1 cellular context compared by ENCODE assay signal in the genomic region with DNA sequence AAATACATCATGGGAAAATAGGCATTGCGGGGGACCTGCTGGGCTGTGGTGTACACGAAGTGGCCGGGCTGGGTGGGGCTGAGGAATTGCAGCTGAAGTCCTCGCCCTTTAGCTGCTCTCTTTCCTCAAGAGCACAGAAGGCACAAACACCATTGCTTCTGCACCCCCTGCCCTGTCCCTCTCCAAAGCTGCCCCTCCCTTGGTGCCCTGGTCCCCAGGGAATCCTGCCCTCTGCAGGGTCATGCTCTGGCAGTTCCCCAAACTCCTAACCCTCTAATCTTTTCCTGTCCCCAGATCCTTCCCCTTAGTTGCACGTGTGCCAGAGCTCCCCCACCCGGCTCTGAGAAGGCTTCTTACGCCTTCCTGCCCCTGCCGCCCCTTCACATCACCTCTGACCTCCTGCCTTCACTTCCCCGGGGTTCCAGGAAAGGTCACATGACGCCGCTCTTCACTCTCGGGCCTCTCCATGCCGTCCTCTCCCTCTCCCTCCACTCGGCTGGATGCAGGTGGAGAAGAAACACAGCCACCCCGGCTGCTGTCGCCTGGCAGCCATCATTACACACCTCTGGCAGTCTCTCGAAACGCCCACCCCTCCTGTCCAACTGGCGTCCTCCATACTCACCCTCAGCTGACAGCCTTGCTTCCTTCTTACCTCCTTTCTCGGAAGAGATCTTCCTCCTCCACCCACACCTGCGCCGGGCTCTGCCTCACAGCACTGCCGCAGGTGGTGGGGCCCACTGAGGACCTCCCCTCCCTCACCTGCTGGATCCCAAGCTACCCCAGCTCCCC.
TF ChIP-seq lines count a peak whose summit lies in the region.

No MANE protein-coding gene starts in this region.

TF ChIP-seq in HepG2, 621 proteins besides CTCF, POLR2A, EP300 and RAD21 (continued from another document and continues in another):
- TF ChIP-seq SRY (CRISPR knock-in tag; IDR thresholded peaks at IDR 0.05) (0 out of 2 replicates have a peak, but pooled peaks have one; percentile 65), TBX2 (CRISPR knock-in tag; IDR thresholded peaks at IDR 0.05; ENCODE audit: borderline replicate concordance) (0 out of 2 replicates have a peak, but pooled peaks have one; percentile 25), ZFP90 (CRISPR knock-in tag; IDR thresholded peaks at IDR 0.05; ENCODE audit: borderline replicate concordance) (0 out of 2 replicates have a peak, but pooled peaks have one; percentile 28), ZKSCAN8 (CRISPR knock-in tag; IDR thresholded peaks at IDR 0.05; ENCODE audit: borderline replicate concordance) (no peak), KDM3A (CRISPR knock-in tag; IDR thresholded peaks at IDR 0.05; ENCODE audit: low read depth) (no peak), ZNF143 (CRISPR knock-in tag; IDR thresholded peaks at IDR 0.05) (no peak), NAIF1 (CRISPR knock-in tag; IDR thresholded peaks at IDR 0.05; ENCODE audit: borderline replicate concordance) (no peak), ZNF431 (CRISPR knock-in tag; IDR thresholded peaks at IDR 0.05; ENCODE audit: borderline replicate concordance, low read depth) (no peak), YEATS4 (CRISPR knock-in tag; IDR thresholded peaks at IDR 0.05; ENCODE audit: borderline replicate concordance) (peak; percentile 37; the same call in 1 of the 2 replicates), ZNF235 (CRISPR knock-in tag; IDR thresholded peaks at IDR 0.05; ENCODE audit: borderline replicate concordance) (0 out of 2 replicates have a peak, but pooled peaks have one; percentile 51), ZNF644 (CRISPR knock-in tag; IDR thresholded peaks at IDR 0.05; ENCODE audit: low read depth) (no peak), KAT2B (IDR thresholded peaks at IDR 0.05; ENCODE audit: borderline replicate concordance, low read depth, low read length) (no peak), NCOA2 (CRISPR knock-in tag; IDR thresholded peaks at IDR 0.05) (no peak), DNMT1 (CRISPR knock-in tag; IDR thresholded peaks at IDR 0.05) (no peak), ZNF230 (CRISPR knock-in tag; IDR thresholded peaks at IDR 0.05) (0 out of 2 replicates have a peak, but pooled peaks have one; percentile 39), ZNF296 (CRISPR knock-in tag; conservative IDR thresholded peaks at IDR 0.05) (no peak), ZIK1 (CRISPR knock-in tag; IDR thresholded peaks at IDR 0.05; ENCODE audit: borderline replicate concordance, low read depth) (no peak), PCBP1 (IDR thresholded peaks at IDR 0.05; ENCODE audit: borderline replicate concordance, low read depth, low read length) (no peak), ZNF556 (CRISPR knock-in tag; IDR thresholded peaks at IDR 0.05; ENCODE audit: borderline replicate concordance) (no peak), ZNF232 (CRISPR knock-in tag; IDR thresholded peaks at IDR 0.05; ENCODE audit: borderline replicate concordance) (no peak; the same call in 1 of the 2 replicates), NR2C2 (CRISPR knock-in tag; IDR thresholded peaks at IDR 0.05; ENCODE audit: borderline replicate concordance) (peak; percentile 63), HOXA7 (CRISPR knock-in tag; IDR thresholded peaks at IDR 0.05) (no peak), PHF5A (CRISPR knock-in tag; IDR thresholded peaks at IDR 0.05; ENCODE audit: low read depth, unreplicated experiment) (no peak), MYC (CRISPR knock-in tag; IDR thresholded peaks at IDR 0.05; ENCODE audit: borderline replicate concordance) (peak; percentile 12; the same call in 1 of the 2 replicates)
- TF ChIP-seq, protein P1, sequence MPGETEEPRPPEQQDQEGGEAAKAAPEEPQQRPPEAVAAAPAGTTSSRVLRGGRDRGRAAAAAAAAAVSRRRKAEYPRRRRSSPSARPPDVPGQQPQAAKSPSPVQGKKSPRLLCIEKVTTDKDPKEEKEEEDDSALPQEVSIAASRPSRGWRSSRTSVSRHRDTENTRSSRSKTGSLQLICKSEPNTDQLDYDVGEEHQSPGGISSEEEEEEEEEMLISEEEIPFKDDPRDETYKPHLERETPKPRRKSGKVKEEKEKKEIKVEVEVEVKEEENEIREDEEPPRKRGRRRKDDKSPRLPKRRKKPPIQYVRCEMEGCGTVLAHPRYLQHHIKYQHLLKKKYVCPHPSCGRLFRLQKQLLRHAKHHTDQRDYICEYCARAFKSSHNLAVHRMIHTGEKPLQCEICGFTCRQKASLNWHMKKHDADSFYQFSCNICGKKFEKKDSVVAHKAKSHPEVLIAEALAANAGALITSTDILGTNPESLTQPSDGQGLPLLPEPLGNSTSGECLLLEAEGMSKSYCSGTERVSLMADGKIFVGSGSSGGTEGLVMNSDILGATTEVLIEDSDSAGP (CRISPR knock-in tag; IDR thresholded peaks at IDR 0.05; ENCODE audit: borderline replicate concordance): no peak
- TF ChIP-seq, protein P2, sequence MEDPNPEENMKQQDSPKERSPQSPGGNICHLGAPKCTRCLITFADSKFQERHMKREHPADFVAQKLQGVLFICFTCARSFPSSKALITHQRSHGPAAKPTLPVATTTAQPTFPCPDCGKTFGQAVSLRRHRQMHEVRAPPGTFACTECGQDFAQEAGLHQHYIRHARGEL (CRISPR knock-in tag; IDR thresholded peaks at IDR 0.05): no peak
- TF ChIP-seq, protein P3, sequence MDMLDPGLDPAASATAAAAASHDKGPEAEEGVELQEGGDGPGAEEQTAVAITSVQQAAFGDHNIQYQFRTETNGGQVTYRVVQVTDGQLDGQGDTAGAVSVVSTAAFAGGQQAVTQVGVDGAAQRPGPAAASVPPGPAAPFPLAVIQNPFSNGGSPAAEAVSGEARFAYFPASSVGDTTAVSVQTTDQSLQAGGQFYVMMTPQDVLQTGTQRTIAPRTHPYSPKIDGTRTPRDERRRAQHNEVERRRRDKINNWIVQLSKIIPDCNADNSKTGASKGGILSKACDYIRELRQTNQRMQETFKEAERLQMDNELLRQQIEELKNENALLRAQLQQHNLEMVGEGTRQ (IDR thresholded peaks at IDR 0.05; ENCODE audit: low read depth, low read length): no peak
- TF ChIP-seq, protein P3 (CRISPR knock-in tag; IDR thresholded peaks at IDR 0.05; ENCODE audit: borderline replicate concordance): no peak
- TF ChIP-seq, protein P4, sequence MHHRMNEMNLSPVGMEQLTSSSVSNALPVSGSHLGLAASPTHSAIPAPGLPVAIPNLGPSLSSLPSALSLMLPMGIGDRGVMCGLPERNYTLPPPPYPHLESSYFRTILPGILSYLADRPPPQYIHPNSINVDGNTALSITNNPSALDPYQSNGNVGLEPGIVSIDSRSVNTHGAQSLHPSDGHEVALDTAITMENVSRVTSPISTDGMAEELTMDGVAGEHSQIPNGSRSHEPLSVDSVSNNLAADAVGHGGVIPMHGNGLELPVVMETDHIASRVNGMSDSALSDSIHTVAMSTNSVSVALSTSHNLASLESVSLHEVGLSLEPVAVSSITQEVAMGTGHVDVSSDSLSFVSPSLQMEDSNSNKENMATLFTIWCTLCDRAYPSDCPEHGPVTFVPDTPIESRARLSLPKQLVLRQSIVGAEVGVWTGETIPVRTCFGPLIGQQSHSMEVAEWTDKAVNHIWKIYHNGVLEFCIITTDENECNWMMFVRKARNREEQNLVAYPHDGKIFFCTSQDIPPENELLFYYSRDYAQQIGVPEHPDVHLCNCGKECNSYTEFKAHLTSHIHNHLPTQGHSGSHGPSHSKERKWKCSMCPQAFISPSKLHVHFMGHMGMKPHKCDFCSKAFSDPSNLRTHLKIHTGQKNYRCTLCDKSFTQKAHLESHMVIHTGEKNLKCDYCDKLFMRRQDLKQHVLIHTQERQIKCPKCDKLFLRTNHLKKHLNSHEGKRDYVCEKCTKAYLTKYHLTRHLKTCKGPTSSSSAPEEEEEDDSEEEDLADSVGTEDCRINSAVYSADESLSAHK (CRISPR knock-in tag; IDR thresholded peaks at IDR 0.05; ENCODE audit: borderline replicate concordance): no peak
- TF ChIP-seq, protein P5, sequence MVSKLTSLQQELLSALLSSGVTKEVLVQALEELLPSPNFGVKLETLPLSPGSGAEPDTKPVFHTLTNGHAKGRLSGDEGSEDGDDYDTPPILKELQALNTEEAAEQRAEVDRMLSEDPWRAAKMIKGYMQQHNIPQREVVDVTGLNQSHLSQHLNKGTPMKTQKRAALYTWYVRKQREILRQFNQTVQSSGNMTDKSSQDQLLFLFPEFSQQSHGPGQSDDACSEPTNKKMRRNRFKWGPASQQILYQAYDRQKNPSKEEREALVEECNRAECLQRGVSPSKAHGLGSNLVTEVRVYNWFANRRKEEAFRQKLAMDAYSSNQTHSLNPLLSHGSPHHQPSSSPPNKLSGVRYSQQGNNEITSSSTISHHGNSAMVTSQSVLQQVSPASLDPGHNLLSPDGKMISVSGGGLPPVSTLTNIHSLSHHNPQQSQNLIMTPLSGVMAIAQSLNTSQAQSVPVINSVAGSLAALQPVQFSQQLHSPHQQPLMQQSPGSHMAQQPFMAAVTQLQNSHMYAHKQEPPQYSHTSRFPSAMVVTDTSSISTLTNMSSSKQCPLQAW (CRISPR knock-in tag; IDR thresholded peaks at IDR 0.05): no peak
- TF ChIP-seq, protein P6, sequence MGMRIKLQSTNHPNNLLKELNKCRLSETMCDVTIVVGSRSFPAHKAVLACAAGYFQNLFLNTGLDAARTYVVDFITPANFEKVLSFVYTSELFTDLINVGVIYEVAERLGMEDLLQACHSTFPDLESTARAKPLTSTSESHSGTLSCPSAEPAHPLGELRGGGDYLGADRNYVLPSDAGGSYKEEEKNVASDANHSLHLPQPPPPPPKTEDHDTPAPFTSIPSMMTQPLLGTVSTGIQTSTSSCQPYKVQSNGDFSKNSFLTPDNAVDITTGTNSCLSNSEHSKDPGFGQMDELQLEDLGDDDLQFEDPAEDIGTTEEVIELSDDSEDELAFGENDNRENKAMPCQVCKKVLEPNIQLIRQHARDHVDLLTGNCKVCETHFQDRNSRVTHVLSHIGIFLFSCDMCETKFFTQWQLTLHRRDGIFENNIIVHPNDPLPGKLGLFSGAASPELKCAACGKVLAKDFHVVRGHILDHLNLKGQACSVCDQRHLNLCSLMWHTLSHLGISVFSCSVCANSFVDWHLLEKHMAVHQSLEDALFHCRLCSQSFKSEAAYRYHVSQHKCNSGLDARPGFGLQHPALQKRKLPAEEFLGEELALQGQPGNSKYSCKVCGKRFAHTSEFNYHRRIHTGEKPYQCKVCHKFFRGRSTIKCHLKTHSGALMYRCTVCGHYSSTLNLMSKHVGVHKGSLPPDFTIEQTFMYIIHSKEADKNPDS (CRISPR knock-in tag; IDR thresholded peaks at IDR 0.05): no peak
- TF ChIP-seq, protein P7, sequence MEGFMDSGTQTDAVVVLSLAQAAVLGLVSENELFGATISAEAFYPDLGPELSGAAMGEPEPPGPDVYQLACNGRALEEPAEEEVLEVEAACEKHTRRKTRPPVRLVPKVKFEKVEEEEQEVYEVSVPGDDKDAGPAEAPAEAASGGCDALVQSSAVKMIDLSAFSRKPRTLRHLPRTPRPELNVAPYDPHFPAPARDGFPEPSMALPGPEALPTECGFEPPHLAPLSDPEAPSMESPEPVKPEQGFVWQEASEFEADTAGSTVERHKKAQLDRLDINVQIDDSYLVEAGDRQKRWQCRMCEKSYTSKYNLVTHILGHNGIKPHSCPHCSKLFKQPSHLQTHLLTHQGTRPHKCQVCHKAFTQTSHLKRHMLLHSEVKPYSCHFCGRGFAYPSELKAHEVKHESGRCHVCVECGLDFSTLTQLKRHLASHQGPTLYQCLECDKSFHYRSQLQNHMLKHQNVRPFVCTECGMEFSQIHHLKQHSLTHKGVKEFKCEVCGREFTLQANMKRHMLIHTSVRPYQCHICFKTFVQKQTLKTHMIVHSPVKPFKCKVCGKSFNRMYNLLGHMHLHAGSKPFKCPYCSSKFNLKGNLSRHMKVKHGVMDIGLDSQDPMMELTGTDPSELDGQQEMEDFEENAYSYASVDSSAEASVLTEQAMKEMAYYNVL (CRISPR knock-in tag; IDR thresholded peaks at IDR 0.05; ENCODE audit: borderline replicate concordance): peak; percentile 41; the same call in 1 of the 2 replicates
- TF ChIP-seq, protein P8, sequence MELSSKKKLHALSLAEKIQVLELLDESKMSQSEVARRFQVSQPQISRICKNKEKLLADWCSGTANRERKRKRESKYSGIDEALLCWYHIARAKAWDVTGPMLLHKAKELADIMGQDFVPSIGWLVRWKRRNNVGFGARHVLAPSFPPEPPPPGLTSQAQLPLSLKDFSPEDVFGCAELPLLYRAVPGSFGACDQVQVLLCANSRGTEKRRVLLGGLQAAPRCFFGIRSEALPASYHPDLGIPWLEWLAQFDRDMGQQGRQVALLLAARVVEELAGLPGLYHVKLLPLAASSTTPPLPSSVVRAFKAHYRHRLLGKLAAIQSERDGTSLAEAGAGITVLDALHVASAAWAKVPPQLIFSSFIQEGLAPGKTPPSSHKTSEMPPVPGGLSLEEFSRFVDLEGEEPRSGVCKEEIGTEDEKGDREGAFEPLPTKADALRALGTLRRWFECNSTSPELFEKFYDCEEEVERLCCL (CRISPR knock-in tag; IDR thresholded peaks at IDR 0.05; ENCODE audit: borderline replicate concordance): no peak
- TF ChIP-seq, protein P9, sequence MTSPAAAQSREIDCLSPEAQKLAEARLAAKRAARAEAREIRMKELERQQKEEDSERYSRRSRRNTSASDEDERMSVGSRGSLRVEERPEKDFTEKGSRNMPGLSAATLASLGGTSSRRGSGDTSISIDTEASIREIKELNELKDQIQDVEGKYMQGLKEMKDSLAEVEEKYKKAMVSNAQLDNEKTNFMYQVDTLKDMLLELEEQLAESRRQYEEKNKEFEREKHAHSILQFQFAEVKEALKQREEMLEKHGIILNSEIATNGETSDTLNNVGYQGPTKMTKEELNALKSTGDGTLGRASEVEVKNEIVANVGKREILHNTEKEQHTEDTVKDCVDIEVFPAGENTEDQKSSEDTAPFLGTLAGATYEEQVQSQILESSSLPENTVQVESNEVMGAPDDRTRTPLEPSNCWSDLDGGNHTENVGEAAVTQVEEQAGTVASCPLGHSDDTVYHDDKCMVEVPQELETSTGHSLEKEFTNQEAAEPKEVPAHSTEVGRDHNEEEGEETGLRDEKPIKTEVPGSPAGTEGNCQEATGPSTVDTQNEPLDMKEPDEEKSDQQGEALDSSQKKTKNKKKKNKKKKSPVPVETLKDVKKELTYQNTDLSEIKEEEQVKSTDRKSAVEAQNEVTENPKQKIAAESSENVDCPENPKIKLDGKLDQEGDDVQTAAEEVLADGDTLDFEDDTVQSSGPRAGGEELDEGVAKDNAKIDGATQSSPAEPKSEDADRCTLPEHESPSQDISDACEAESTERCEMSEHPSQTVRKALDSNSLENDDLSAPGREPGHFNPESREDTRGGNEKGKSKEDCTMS (CRISPR knock-in tag; conservative IDR thresholded peaks at IDR 0.05): no peak
- TF ChIP-seq, protein P10, sequence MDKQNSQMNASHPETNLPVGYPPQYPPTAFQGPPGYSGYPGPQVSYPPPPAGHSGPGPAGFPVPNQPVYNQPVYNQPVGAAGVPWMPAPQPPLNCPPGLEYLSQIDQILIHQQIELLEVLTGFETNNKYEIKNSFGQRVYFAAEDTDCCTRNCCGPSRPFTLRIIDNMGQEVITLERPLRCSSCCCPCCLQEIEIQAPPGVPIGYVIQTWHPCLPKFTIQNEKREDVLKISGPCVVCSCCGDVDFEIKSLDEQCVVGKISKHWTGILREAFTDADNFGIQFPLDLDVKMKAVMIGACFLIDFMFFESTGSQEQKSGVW (CRISPR knock-in tag; IDR thresholded peaks at IDR 0.05; ENCODE audit: borderline replicate concordance): no peak
- TF ChIP-seq, protein P11, sequence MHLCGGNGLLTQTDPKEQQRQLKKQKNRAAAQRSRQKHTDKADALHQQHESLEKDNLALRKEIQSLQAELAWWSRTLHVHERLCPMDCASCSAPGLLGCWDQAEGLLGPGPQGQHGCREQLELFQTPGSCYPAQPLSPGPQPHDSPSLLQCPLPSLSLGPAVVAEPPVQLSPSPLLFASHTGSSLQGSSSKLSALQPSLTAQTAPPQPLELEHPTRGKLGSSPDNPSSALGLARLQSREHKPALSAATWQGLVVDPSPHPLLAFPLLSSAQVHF (CRISPR knock-in tag; IDR thresholded peaks at IDR 0.05): no peak
